ENCODE assay signal across 11 cellular contexts in genomic region chr5:34498582-34498981, GRCh38.
DNase-seq lines count a peak whose midpoint lies in the region; ATAC-seq, FAIRE-seq and TF ChIP-seq lines count a peak whose summit lies in the region.
"Had no signal": no experiment of that assay in that cellular context is flagged by ENCODE, and none has a peak within 500 bp of the region (broad histone marks: within the 10 kb centered on the region; RNA-seq: fewer than 3 reads in every experiment).

No MANE protein-coding gene starts in this region.

- no peak for TF ChIP-seq RAD21 in A549 (conservative IDR thresholded peaks at IDR 0.05 in 1 of 2, IDR thresholded peaks at IDR 0.05 in 1 of 2)

- peaks cover 32% of the 10 kb centered on the region for H3K4me1 ChIP-seq in A549

- H3K27ac Mint-ChIP-seq in chondrocyte (ENCODE audit: unreplicated experiment) = peak overlapping the region; percentile 93
- H3K27ac Mint-ChIP-seq in natural killer cell treated with Interleukin-12 subunit alpha and Interleukin-12 subunit beta and Interleukin-15 and Interleukin-18, amount 100 ng/mL, for 72 hours = peak overlapping the region; percentile 70 to 88
- no peak overlapping the region for H3K27ac Mint-ChIP-seq in mesothelial cell of epicardium
- H3K27ac Mint-ChIP-seq: CD4-positive, alpha-beta T cell had no signal

- TF ChIP-seq EP300 in A549 (IDR thresholded peaks at IDR 0.05) = no peak

- TF ChIP-seq POLR2A in A549 (IDR thresholded peaks at IDR 0.05; ENCODE audit: low read length) = no peak

- no peak for FAIRE-seq in A549 (lab: Jason Lieb, UNC)

- no peaks in the 10 kb centered on the region for H3K27me3 ChIP-seq in HL-60 (ENCODE audit: insufficient read depth, poor library complexity, severe bottlenecking)

- H3K36me3 Mint-ChIP-seq in chondrocyte (ENCODE audit: low read depth) (no peaks in the 10 kb centered on the region), mesothelial cell of epicardium (no peaks in the 10 kb centered on the region)
- no peaks in the 10 kb centered on the region for H3K36me3 Mint-ChIP-seq in natural killer cell treated with Interleukin-12 subunit alpha and Interleukin-12 subunit beta and Interleukin-15 and Interleukin-18, amount 100 ng/mL, for 72 hours

- no peak for DNase-seq in A549 (ENCODE audit: low read depth in 1 of 2, low spot score in 1 of 2)
- DNase-seq in HL-60 (ENCODE audit: low read depth in 1 of 2, low spot score in 1 of 2) = no peak
- DNase-seq in chondrocyte (ENCODE audit: low spot score) = no peak
- DNase-seq in natural killer cell treated with Interleukin-12 subunit alpha and Interleukin-12 subunit beta and Interleukin-15 and Interleukin-18, amount 100 ng/mL, for 72 hours (ENCODE audit: low spot score) = no peak
- no peak for DNase-seq in NCI-H1694 treated with DMSO at 0.1 percent for 48 hours (lab: John Stamatoyannopoulos, UW)
- no peak for DNase-seq in mesothelial cell of epicardium (ENCODE audit: low spot score in 2 of 2, unreplicated experiment in 2 of 2)
- no peak for DNase-seq in stimulated activated naive CD4-positive, alpha-beta T cell treated with Interleukin-2 at 50 U/mL for 16 hours (lab: John Stamatoyannopoulos, UW)
- DNase-seq: activated T-cell treated with anti-CD3 and anti-CD28 coated beads, Interleukin-2, amount 50 U/mL, for 4 hours; CD4-positive, alpha-beta T cell; gastrocnemius medialis had no signal

- H3K4me3 ChIP-seq in A549 (no peak overlapping the region), HL-60 (replicated peaks; ENCODE audit: insufficient read depth, low read length) (no peak overlapping the region)
- H3K4me3 ChIP-seq: gastrocnemius medialis had no signal

- H3K4me3 Mint-ChIP-seq in chondrocyte (ENCODE audit: unreplicated experiment) (no peak overlapping the region), mesothelial cell of epicardium (no peak overlapping the region)
- peak overlapping the region; percentile 42 for H3K4me3 Mint-ChIP-seq in natural killer cell treated with Interleukin-12 subunit alpha and Interleukin-12 subunit beta and Interleukin-15 and Interleukin-18, amount 100 ng/mL, for 72 hours
- H3K4me3 Mint-ChIP-seq: activated T-cell treated with anti-CD3 and anti-CD28 coated beads, Interleukin-2, amount 50 U/mL, for 4 hours; CD4-positive, alpha-beta T cell had no signal

- H3K9me3 Mint-ChIP-seq in chondrocyte (ENCODE audit: low read depth) = peaks cover 10% of the 10 kb centered on the region
- no peaks in the 10 kb centered on the region for H3K9me3 Mint-ChIP-seq in natural killer cell treated with Interleukin-12 subunit alpha and Interleukin-12 subunit beta and Interleukin-15 and Interleukin-18, amount 100 ng/mL, for 72 hours
- peaks cover 4% of the 10 kb centered on the region for H3K9me3 Mint-ChIP-seq in mesothelial cell of epicardium
- H3K9me3 Mint-ChIP-seq: activated T-cell treated with anti-CD3 and anti-CD28 coated beads, Interleukin-2, amount 50 U/mL, for 4 hours; CD4-positive, alpha-beta T cell had no signal

- 0 out of 6 replicates have a peak, but pooled peaks of 1 of the 2 experiments have one; percentile 20 for ATAC-seq in A549
- no peak for ATAC-seq in natural killer cell treated with Interleukin-12 subunit alpha and Interleukin-12 subunit beta and Interleukin-15 and Interleukin-18, amount 100 ng/mL, for 72 hours
- ATAC-seq in GM21737 (IDR thresholded peaks at IDR 0.05; ENCODE audit: unreplicated experiment) = no peak
- ATAC-seq: gastrocnemius medialis had no signal

- TF ChIP-seq CTCF in A549 (IDR thresholded peaks at IDR 0.05) (no peak), HL-60 (IDR thresholded peaks at IDR 0.05; ENCODE audit: insufficient read depth, low read length) (no peak), chondrocyte (IDR thresholded peaks at IDR 0.05) (no peak), mesothelial cell of epicardium (IDR thresholded peaks at IDR 0.05; ENCODE audit: unreplicated experiment) (no peak)

- H3K9me3 ChIP-seq in A549 = no peaks in the 10 kb centered on the region
- H3K9me3 ChIP-seq: gastrocnemius medialis had no signal

- CTCF ChIA-PET in A549 (lab: Yijun Ruan, JAX) = interaction anchor here (1.5 to 34.1 kb wide), 5 partner anchors 12 to 401 kb away, joined by 4 to 621 read pairs (median 28); no protein-coding TSS in a partner anchor

- H3K27ac ChIP-seq in A549 (peak overlapping the region; percentile 53 to 80; a peak in 5 of 6 replicates), HL-60 (replicated peaks) (peak overlapping the region; percentile 37; the same call in 1 of the 2 replicates)
- H3K27ac ChIP-seq: gastrocnemius medialis had no signal

- POLR2A ChIA-PET in A549 (lab: Yijun Ruan, JAX) = interaction anchor here (0.9 to 1.0 kb wide), 2 partner anchors 11 to 13 kb away, joined by 3 read pairs; no protein-coding TSS in a partner anchor

- WGBS in A549 (ENCODE audit: missing lambda C conversion rate) = 69% methylated on average over 4 of the region's 4 CpGs

- H3K4me2 ChIP-seq in A549 = peak overlapping the region; percentile 59

- H3K4me1 Mint-ChIP-seq in chondrocyte (ENCODE audit: low read depth) (peaks cover 80% of the 10 kb centered on the region), mesothelial cell of epicardium (peaks cover 68% of the 10 kb centered on the region)
- H3K4me1 Mint-ChIP-seq in natural killer cell treated with Interleukin-12 subunit alpha and Interleukin-12 subunit beta and Interleukin-15 and Interleukin-18, amount 100 ng/mL, for 72 hours (ENCODE audit: low read depth in 2 of 2) = peaks cover 54 to 60% of the 10 kb centered on the region in 2 donors

- H3K27me3 Mint-ChIP-seq in chondrocyte (ENCODE audit: low read depth) = no peaks in the 10 kb centered on the region
- no peaks in the 10 kb centered on the region for H3K27me3 Mint-ChIP-seq in natural killer cell treated with Interleukin-12 subunit alpha and Interleukin-12 subunit beta and Interleukin-15 and Interleukin-18, amount 100 ng/mL, for 72 hours
- no peaks in the 10 kb centered on the region for H3K27me3 Mint-ChIP-seq in mesothelial cell of epicardium (ENCODE audit: low read depth)

TF ChIP-seq in A549, 52 proteins besides CTCF, POLR2A, EP300 and RAD21:
- TF ChIP-seq USF2 (IDR thresholded peaks at IDR 0.05) (no peak), RARB (CRISPR knock-in tag; IDR thresholded peaks at IDR 0.05) (no peak), MAFK (IDR thresholded peaks at IDR 0.05; ENCODE audit: partially characterized antibody) (no peak), ZNF302 (CRISPR knock-in tag; IDR thresholded peaks at IDR 0.05) (no peak), NFE2L2 (conservative IDR thresholded peaks at IDR 0.05; ENCODE audit: low read length) (no peak), PHF8 (IDR thresholded peaks at IDR 0.05; ENCODE audit: borderline replicate concordance, low read depth) (no peak), NR3C1 (IDR thresholded peaks at IDR 0.05) (no peak), RFX5 (IDR thresholded peaks at IDR 0.05) (no peak), MAX (IDR thresholded peaks at IDR 0.05) (no peak), CHD2 (IDR thresholded peaks at IDR 0.05; ENCODE audit: low read length, partially characterized antibody) (no peak), CEBPB (IDR thresholded peaks at IDR 0.05) (no peak), E2F6 (IDR thresholded peaks at IDR 0.05; ENCODE audit: borderline replicate concordance, low read depth) (no peak), HOXB13 (CRISPR knock-in tag; IDR thresholded peaks at IDR 0.05; ENCODE audit: low read depth) (no peak), ZFP36 (IDR thresholded peaks at IDR 0.05; ENCODE audit: borderline replicate concordance, partially characterized antibody) (no peak), ELK1 (IDR thresholded peaks at IDR 0.05; ENCODE audit: low read depth, low read length) (no peak)
